15 cellular contexts compared by ENCODE assay signal in genomic region chr6:118930680-118931079, GRCh38. TPM values are rescaled to one million over a fixed set of nuclear protein-coding genes. Genes with fewer than 3 reads are reported as not detected.
DNase-seq lines count a peak whose midpoint lies in the region; ATAC-seq and TF ChIP-seq lines count a peak whose summit lies in the region.
"Had no signal": no experiment of that assay in that cellular context is flagged by ENCODE, and none has a peak within 500 bp of the region (broad histone marks: within the 10 kb centered on the region; RNA-seq: fewer than 3 reads in every experiment).

No MANE protein-coding gene starts in this region.

- DNase-seq in AG10803 (ENCODE audit: low read depth) (no peak), HFFc6 (no peak), choroid plexus epithelial cell (ENCODE audit: low read depth) (no peak), iris pigment epithelial cell (ENCODE audit: low read depth) (peak; percentile 10), Calu3 (no peak), aorta (no peak)
- no peak for DNase-seq in stimulated activated CD4-positive, alpha-beta T cell treated with anti-CD3 and anti-CD28 coated beads, Interleukin-2, amount 100 ng/mL, for 48 hours
- DNase-seq: C1 segment of cervical spinal cord, KG1, NCI-H1436 treated with DMSO at 0.1 percent for 48 hours, NCI-H2029 treated with DMSO at 0.1 percent for 48 hours, NCI-H2171 treated with DMSO at 0.1 percent for 48 hours had no signal

- ATAC-seq in aorta (ENCODE audit: low FRiP score), result no peak
- ATAC-seq: Panc1, Right ventricle myocardium inferior had no signal

- 96 to 97% methylated on average over 3 of the region's 3 CpGs for WGBS in aorta, 2 donors

- H3K36me3 Mint-ChIP-seq in HFFc6 (ENCODE audit: low read depth) (0 out of 2 replicates have a peak, but pooled peaks cover 4% of the 10 kb centered on the region), Calu3 (ENCODE audit: insufficient read depth, unreplicated experiment) (peaks cover 33% of the 10 kb centered on the region)

- H3K27ac Mint-ChIP-seq in HFFc6, result no peak overlapping the region
- no peak overlapping the region for H3K27ac Mint-ChIP-seq in Calu3 (ENCODE audit: unreplicated experiment)

- no peak overlapping the region for H3K27ac ChIP-seq in aorta (ENCODE audit: low read depth in 1 of 2, low read length in 2 of 2)

- no peaks in the 10 kb centered on the region for H3K27me3 ChIP-seq in aorta (ENCODE audit: control insufficient read depth in 1 of 2, insufficient read depth in 2 of 2, low read length in 1 of 2)

- TF ChIP-seq CTCF in AG10803 (conservative IDR thresholded peaks at IDR 0.05; ENCODE audit: low read length), result 0 out of 2 replicates have a peak, but pooled peaks have one; percentile 13
- TF ChIP-seq CTCF in HFFc6 (IDR thresholded peaks at IDR 0.05), result peak; percentile 58
- TF ChIP-seq CTCF in choroid plexus epithelial cell (conservative IDR thresholded peaks at IDR 0.05; ENCODE audit: low read depth, low read length), result peak; percentile 41
- no peak for TF ChIP-seq CTCF in Calu3 (IDR thresholded peaks at IDR 0.05; ENCODE audit: unreplicated experiment)

- H3K9me3 ChIP-seq in aorta (ENCODE audit: control insufficient read depth, low read length), result no peaks in the 10 kb centered on the region
- H3K9me3 ChIP-seq: HAP-1 had no signal

- H3K4me1 Mint-ChIP-seq in HFFc6 (ENCODE audit: low read depth), result peaks cover 18% of the 10 kb centered on the region
- peaks cover 24% of the 10 kb centered on the region for H3K4me1 Mint-ChIP-seq in Calu3 (ENCODE audit: low read depth, unreplicated experiment)

- intact Hi-C loops in Calu3 (cut with micrococcal nuclease; ENCODE audit: unreplicated experiment) (loop anchor here (5.0 kb wide), 1 partner anchor 33 kb away; no protein-coding TSS in a partner anchor), aorta (cut with DNase I) (loop anchor here in 1 of 2 donors (5.0 kb wide), 1 partner anchor 33 kb away; no protein-coding TSS in a partner anchor)

- H3K4me3 Mint-ChIP-seq in HFFc6 (no peak overlapping the region), Calu3 (ENCODE audit: low read depth, unreplicated experiment) (no peak overlapping the region)

- H3K36me3 ChIP-seq in aorta (ENCODE audit: control insufficient read depth in 1 of 2, insufficient read depth in 2 of 2, low read length in 1 of 2), result no peaks in the 10 kb centered on the region

- H3K27me3 Mint-ChIP-seq in HFFc6 (ENCODE audit: insufficient read depth) (no peaks in the 10 kb centered on the region; the same call in 1 of the 2 replicates), Calu3 (ENCODE audit: unreplicated experiment) (no peaks in the 10 kb centered on the region)

- CTCF ChIA-PET in Calu3 (lab: Charles Lee), result no interaction called here

- H3K9me3 Mint-ChIP-seq in HFFc6 (no peaks in the 10 kb centered on the region), Calu3 (ENCODE audit: low read depth, unreplicated experiment) (no peaks in the 10 kb centered on the region)

- H3K4me1 ChIP-seq in aorta (ENCODE audit: control insufficient read depth in 1 of 2, insufficient read depth in 2 of 2, low read length in 2 of 2), result peaks cover 0 to 2% of the 10 kb centered on the region in 2 donors

- BruUV-seq in Calu3 (replicated peaks; lab: Mats Ljungman, UMichigan), result no TSS peak

- no peak overlapping the region for H3K4me3 ChIP-seq in AG10803 (ENCODE audit: low read length)
- no peak overlapping the region for H3K4me3 ChIP-seq in choroid plexus epithelial cell (ENCODE audit: low read depth, low read length)
- no peak overlapping the region for H3K4me3 ChIP-seq in aorta (ENCODE audit: low read length in 2 of 2)
- H3K4me3 ChIP-seq: HAP-1 had no signal

RNA-seq across cellular contexts. Expression of gene MCM9, which starts 4.3 kb away (rescaled TPM):
- 1 to 10 TPM; 4.6 to 5.7 (median 5.0) TPM for total RNA-seq in HFFc6 (2021; fragmentation: NEBNext Ultra II Directional; extraction: Animal tissue kit (Norgen Biotek cat#: 25700))
- total RNA-seq in Calu3 (2022) (17.3 and 24.6 TPM in 2 replicates), aorta (10 to 100 TPM; 14.8 to 19.1 TPM)
- polyA plus RNA-seq in aorta, result 1 to 10 TPM; 2.8 to 6.7 TPM

RNA-seq across cellular contexts. Expression of gene ASF1A, which starts 36.7 kb away (rescaled TPM):
- 10 to 100 TPM; 17.3 to 25.9 (median 21.7) TPM for total RNA-seq in HFFc6 (2021; fragmentation: NEBNext Ultra II Directional; extraction: Animal tissue kit (Norgen Biotek cat#: 25700))
- 17.2 and 19.7 TPM in 2 replicates for total RNA-seq in Calu3 (2022)
- total RNA-seq in aorta, result 10 to 100 TPM; 11.5 to 12.9 TPM
- 10 to 100 TPM; 12.4 to 17.4 TPM for polyA plus RNA-seq in aorta
